ENCODE assay signal across 27 cellular contexts in the genomic region with DNA sequence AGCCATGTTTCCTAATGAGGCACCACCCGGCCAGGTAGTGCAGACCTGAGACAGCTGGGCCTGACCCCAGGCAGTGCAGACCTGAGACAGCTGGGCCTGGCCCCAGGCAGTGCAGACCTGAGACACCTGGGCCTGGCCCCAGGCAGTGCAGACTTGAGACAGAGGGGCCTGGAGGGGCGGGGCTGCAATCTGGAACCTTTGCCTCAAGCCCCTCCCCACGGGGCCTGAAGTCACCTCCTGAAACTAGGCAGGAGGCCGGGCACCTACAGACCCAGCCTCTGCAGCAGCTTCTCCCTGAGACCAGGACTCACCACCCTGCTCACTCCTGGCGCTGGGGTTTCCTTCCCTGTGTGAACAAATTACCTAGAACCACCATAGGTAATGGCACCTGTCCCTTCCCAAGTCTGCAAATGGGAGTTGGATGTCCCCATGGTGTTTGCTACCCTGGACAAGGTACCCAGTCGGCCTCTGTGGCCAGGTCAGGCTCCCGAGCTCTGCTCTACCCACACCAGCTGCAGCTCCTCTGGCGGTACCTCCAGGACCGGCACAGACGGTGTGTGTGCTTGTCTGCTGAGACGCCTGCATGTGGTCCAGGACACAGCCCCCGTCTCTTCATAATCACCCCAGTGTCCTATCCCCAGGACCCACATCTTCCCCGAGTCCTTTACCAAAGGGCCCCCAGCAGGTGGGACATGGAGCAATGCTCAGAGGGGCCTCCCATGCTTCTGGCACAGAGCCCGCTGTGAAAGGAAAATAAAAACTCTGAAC. TPM values are rescaled to one million over a fixed set of nuclear protein-coding genes. Genes with fewer than 3 reads are reported as not detected.
DNase-seq lines count a peak whose midpoint lies in the region; ATAC-seq and TF ChIP-seq lines count a peak whose summit lies in the region.
"Had no signal": no experiment of that assay in that cellular context is flagged by ENCODE, and none has a peak within 500 bp of the region (broad histone marks: within the 10 kb centered on the region; RNA-seq: fewer than 3 reads in every experiment).

No MANE protein-coding gene starts in this region.

- DNase-seq in H7 (peak; percentile 72), NT2/D1 (ENCODE audit: low read depth, low spot score) (no peak), iPS-NIHi11 (ENCODE audit: low spot score) (peak; percentile 34), neuronal stem cell (ENCODE audit: low spot score) (no peak), kidney tubule cell (ENCODE audit: low spot score) (no peak), T-helper 2 cell (no peak), body of pancreas (no peak)
- DNase-seq: activated CD8-positive, alpha-beta T cell treated with anti-CD3 and anti-CD28 coated beads, Interleukin-2, amount 10 ng/mL, durations not matched to agents 7 days and 5 days; activated effector memory CD4-positive, alpha-beta T cell treated with Interleukin-2 at 50 U/mL for 16 hours; activated naive CD8-positive, alpha-beta T cell treated with anti-CD3 and anti-CD28 coated beads, Interleukin-2, amount 50 U/mL, for 24 hours; CD4-positive, alpha-beta memory T cell; EL; glutamatergic neuron; GM23248; left ventricle myocardium inferior; naive B cell; NCI-H1092; NCI-H2081; NCI-H446; occipital lobe; stimulated activated CD8-positive, alpha-beta memory T cell treated with anti-CD3 and anti-CD28 coated beads, Interleukin-4, amount 100 ng/mL, for 48 hours had no signal

- no peak overlapping the region for H2AFZ ChIP-seq in neuronal stem cell (ENCODE audit: low read length)
- H2AFZ ChIP-seq: GM23248 had no signal

- H3K23ac ChIP-seq in neuronal stem cell (ENCODE audit: low read depth, low read length, poor library complexity), result peak overlapping the region; percentile 16

- H3K36me3 ChIP-seq in H7 (replicated peaks; ENCODE audit: control insufficient read depth, insufficient read depth, low read length), result no peaks in the 10 kb centered on the region
- H3K36me3 ChIP-seq in NT2/D1 (ENCODE audit: insufficient read depth, insufficient read length, low read length), result no peaks in the 10 kb centered on the region
- H3K36me3 ChIP-seq in neuronal stem cell (replicated peaks in 1 of 2; ENCODE audit: control insufficient read depth in 2 of 2, insufficient read depth in 2 of 2, low read length in 2 of 2), result no peaks in the 10 kb centered on the region
- no peaks in the 10 kb centered on the region for H3K36me3 ChIP-seq in body of pancreas (replicated peaks in 1 of 2; ENCODE audit: insufficient read depth in 1 of 2, low read depth in 2 of 2)
- H3K36me3 ChIP-seq: left ventricle myocardium inferior, tibial nerve had no signal

- H3K4me1 ChIP-seq in NT2/D1 (ENCODE audit: insufficient read depth, insufficient read length) (peaks cover 13% of the 10 kb centered on the region), neuronal stem cell (ENCODE audit: control insufficient read depth in 2 of 2, insufficient read depth in 1 of 2, low read depth in 1 of 2, low read length in 2 of 2) (peaks cover 0 to 8% of the 10 kb centered on the region in 2 donors), body of pancreas (no peaks in the 10 kb centered on the region)
- H3K4me1 ChIP-seq: left ventricle myocardium inferior, tibial nerve had no signal

- H4K91ac ChIP-seq in neuronal stem cell (ENCODE audit: low read depth, low read length, poor library complexity), result no peak overlapping the region

- intact Hi-C loops in body of pancreas (cut with DNase I), result no loop called here

- peak overlapping the region; percentile 38 for H3K18ac ChIP-seq in neuronal stem cell (ENCODE audit: low read length)

- peak overlapping the region; percentile 71 for H2AK5ac ChIP-seq in neuronal stem cell (ENCODE audit: low read depth, low read length)

- no CpG with 5 or more reads among the region's 14 CpGs for WGBS in neuronal stem cell (ENCODE audit: extremely low coverage in 2 of 2, insufficient read length in 2 of 2, insufficient replicate concordance in 1 of 2), 2 donors
- WGBS in body of pancreas, 2 donors, result 51 to 61% methylated on average over 9 to 14 of the region's 14 CpGs

- H2BK15ac ChIP-seq in neuronal stem cell (ENCODE audit: low read length), result no peak overlapping the region

- H4K8ac ChIP-seq in neuronal stem cell (ENCODE audit: low read depth, low read length), result no peak overlapping the region

- no peak overlapping the region for H3K14ac ChIP-seq in neuronal stem cell (ENCODE audit: low read length)

- no peak overlapping the region for H3K27ac ChIP-seq in neuronal stem cell (replicated peaks; ENCODE audit: low read length)
- no peak overlapping the region for H3K27ac ChIP-seq in body of pancreas
- H3K27ac ChIP-seq: GM23248, left ventricle myocardium inferior, SK-N-MC, skin epidermis, tibial nerve had no signal

- TF ChIP-seq POLR2A in body of pancreas (IDR thresholded peaks at IDR 0.05), result no peak

- no peak for TF ChIP-seq CTCF in body of pancreas (IDR thresholded peaks at IDR 0.05)

- ATAC-seq in body of pancreas (no peak), GM19324 (IDR thresholded peaks at IDR 0.05; ENCODE audit: low FRiP score, unreplicated experiment) (no peak)
- ATAC-seq: activated CD8-positive, alpha-beta T cell treated with anti-CD3 and anti-CD28 coated beads, Interleukin-2, amount 10 ng/mL, durations not matched to agents 7 days and 5 days; activated naive CD8-positive, alpha-beta T cell treated with anti-CD3 and anti-CD28 coated beads, Interleukin-2, amount 50 U/mL, for 24 hours had no signal

- H2BK5ac ChIP-seq in neuronal stem cell (ENCODE audit: low read length), result no peak overlapping the region

- H3K4ac ChIP-seq in neuronal stem cell (ENCODE audit: low read length), result no peak overlapping the region

- H2BK120ac ChIP-seq in neuronal stem cell (ENCODE audit: low read depth, low read length), result no peak overlapping the region

- peaks cover 1% of the 10 kb centered on the region; the same call in 1 of the 2 replicates for H3K27me3 ChIP-seq in H7 (ENCODE audit: control insufficient read depth, insufficient read depth, low read length)
- H3K27me3 ChIP-seq in NT2/D1 (ENCODE audit: insufficient read depth, insufficient read length), result no peaks in the 10 kb centered on the region
- H3K27me3 ChIP-seq in neuronal stem cell (ENCODE audit: control insufficient read depth in 3 of 3, insufficient read depth in 3 of 3, low read depth in 1 of 3, low read length in 3 of 3), result peaks cover 0 to 13% (median 0%) of the 10 kb centered on the region in 3 experiments
- no peaks in the 10 kb centered on the region for H3K27me3 ChIP-seq in body of pancreas
- H3K27me3 ChIP-seq: tibial nerve had no signal

- peak overlapping the region; percentile 6 for H3K9ac ChIP-seq in NT2/D1 (ENCODE audit: insufficient read length, low read depth)
- no peak overlapping the region for H3K9ac ChIP-seq in neuronal stem cell (ENCODE audit: low read depth, low read length, poor library complexity)
- H3K9ac ChIP-seq: GM23248 had no signal

- H3K79me1 ChIP-seq in neuronal stem cell (ENCODE audit: low read depth, low read length), result no peaks in the 10 kb centered on the region

- H3K9me3 ChIP-seq in NT2/D1 (ENCODE audit: insufficient read depth, low read length) (no peaks in the 10 kb centered on the region; the same call in 1 of the 2 replicates), neuronal stem cell (replicated peaks in 1 of 2; ENCODE audit: control insufficient read depth in 2 of 2, insufficient read depth in 1 of 2, low read depth in 1 of 2, low read length in 2 of 2) (no peaks in the 10 kb centered on the region), body of pancreas (no peaks in the 10 kb centered on the region)
- H3K9me3 ChIP-seq: left ventricle myocardium inferior, tibial nerve had no signal

- no peak overlapping the region for H2BK12ac ChIP-seq in neuronal stem cell (ENCODE audit: low read length)

- H3K4me2 ChIP-seq in neuronal stem cell (ENCODE audit: insufficient read depth, low read length, poor library complexity, severe bottlenecking), result no peak overlapping the region

- H3K4me3 ChIP-seq in H7 (ENCODE audit: insufficient read depth, low read depth, low read length), result no peak overlapping the region
- H3K4me3 ChIP-seq in NT2/D1 (ENCODE audit: insufficient read length, low read depth), result no peak overlapping the region
- peak overlapping the region in 1 of 2 donors; percentile 43 for H3K4me3 ChIP-seq in neuronal stem cell (ENCODE audit: low read length in 2 of 2)
- no peak overlapping the region for H3K4me3 ChIP-seq in body of pancreas
- H3K4me3 ChIP-seq: GM23248, left ventricle myocardium inferior, SK-N-MC, skin epidermis, tibial nerve had no signal

RNA-seq across cellular contexts. Expression of gene C4orf50, which starts 53.1 kb away (rescaled TPM):
- 0.10 and 0.11 TPM in 2 replicates for total RNA-seq in H7 (2014; rRNA removed; shearing (Covaris generic))
- 0.01 TPM for polyA plus RNA-seq in neuronal stem cell (2013, experiment 1 of 2)
- polyA plus RNA-seq in neuronal stem cell (2013, experiment 2 of 2), result 0.01 TPM
- under 1 TPM in 1 of 2 donors, not detected in 1; 0.26 TPM for total RNA-seq in body of pancreas
- total RNA-seq: A673, chondrocyte, GM23248, left ventricle myocardium inferior had no signal
- polyA plus RNA-seq: GM23248 had no signal

Comparison
In these comparisons a context has a peak if more than half of its experiments do, and no peak if none do; other contexts are left out.
1. DNase-seq: peak in H7 (single experiment) and iPS-NIHi11 (single experiment); none in NT2/D1 (single experiment), neuronal stem cell (single experiment), kidney tubule cell (single experiment), T-helper 2 cell (0 of 5) and body of pancreas (0 of 4).